Comparison of ENCODE assay signal across 8 cellular contexts in genomic region chr11:17528181-17528691, GRCh38. TPM values are rescaled to one million over a fixed set of nuclear protein-coding genes. Genes with fewer than 3 reads are reported as not detected.
A peak's percentile ranks its signal among the peaks of the same experiment; 100 is the strongest.
DNase-seq lines count a peak whose midpoint lies in the region; ATAC-seq and TF ChIP-seq lines count a peak whose summit lies in the region.

No MANE protein-coding gene starts in this region.

- intact Hi-C loops in transverse colon (cut with DNase I; ENCODE audit: low total_unique reads), result no loop called here

- 59% methylated on average over 9 of the region's 9 CpGs; no CpG with 5 or more reads in 1 of the 2 donors for WGBS in transverse colon (ENCODE audit: low coverage in 1 of 2), 2 donors

- no peaks in the 10 kb centered on the region for H3K36me3 ChIP-seq in transverse colon

- no peaks in the 10 kb centered on the region for H3K4me1 Mint-ChIP-seq in activated CD8-positive, alpha-beta memory T cell treated with anti-CD3 and anti-CD28 coated beads, Interleukin-2, amount 10 ng/mL, durations not matched to agents 7 days and 5 days
- peaks cover 48% of the 10 kb centered on the region for H3K4me1 Mint-ChIP-seq in nephron

- TF ChIP-seq EP300 in transverse colon (IDR thresholded peaks at IDR 0.05; ENCODE audit: low read depth), result no peak

- H3K9me3 ChIP-seq in transverse colon, result no peaks in the 10 kb centered on the region

- H3K27ac ChIP-seq in transverse colon, result no peak overlapping the region

- no peaks in the 10 kb centered on the region for H3K27me3 ChIP-seq in transverse colon

- no peak for TF ChIP-seq POLR2A in transverse colon (IDR thresholded peaks at IDR 0.05)

- H3K4me1 ChIP-seq in transverse colon, result peaks cover 0 to 15% (median 7%) of the 10 kb centered on the region in 4 donors

- ATAC-seq in HG02981 (IDR thresholded peaks at IDR 0.05; ENCODE audit: unreplicated experiment), result peak; percentile 54
- ATAC-seq in activated CD8-positive, alpha-beta memory T cell treated with anti-CD3 and anti-CD28 coated beads, Interleukin-2, amount 10 ng/mL, durations not matched to agents 7 days and 5 days, result peak; percentile 87

- DNase-seq in DMS 273 (lab: John Stamatoyannopoulos, UW; ENCODE audit: unreplicated experiment) (peak; percentile 62), DMS 273 treated with DMSO at 0.1 percent for 48 hours (lab: John Stamatoyannopoulos, UW) (no peak), NCI-H748 treated with DMSO at 0.1 percent for 48 hours (lab: John Stamatoyannopoulos, UW) (peak; percentile 27), fibroblast of gingiva (ENCODE audit: low read depth) (peak; percentile 25), transverse colon (peak; percentile 52)
- peak; percentile 53 for DNase-seq in activated CD8-positive, alpha-beta memory T cell treated with anti-CD3 and anti-CD28 coated beads, Interleukin-2, amount 10 ng/mL, durations not matched to agents 7 days and 5 days

- no peaks in the 10 kb centered on the region for H3K9me3 Mint-ChIP-seq in activated CD8-positive, alpha-beta memory T cell treated with anti-CD3 and anti-CD28 coated beads, Interleukin-2, amount 10 ng/mL, durations not matched to agents 7 days and 5 days (ENCODE audit: low read depth)
- H3K9me3 Mint-ChIP-seq in nephron, result no peaks in the 10 kb centered on the region

- CTCF ChIA-PET in activated CD8-positive, alpha-beta memory T cell treated with anti-CD3 and anti-CD28 coated beads, Interleukin-2, amount 10 ng/mL, durations not matched to agents 7 days and 5 days (lab: Charles Lee), result interaction anchor here (0.9 to 3.4 kb wide), 18 partner anchors 8 to 589 kb away, joined by 3 to 38 read pairs (median 5); partner anchors contain the start of gene KCNJ11

- H3K4me3 ChIP-seq in transverse colon, result no peak overlapping the region

- H3K27ac Mint-ChIP-seq in activated CD8-positive, alpha-beta memory T cell treated with anti-CD3 and anti-CD28 coated beads, Interleukin-2, amount 10 ng/mL, durations not matched to agents 7 days and 5 days, result no peak overlapping the region
- H3K27ac Mint-ChIP-seq in nephron, result peak overlapping the region; percentile 74 to 85 (median 83)

- no peak overlapping the region for H3K4me3 Mint-ChIP-seq in activated CD8-positive, alpha-beta memory T cell treated with anti-CD3 and anti-CD28 coated beads, Interleukin-2, amount 10 ng/mL, durations not matched to agents 7 days and 5 days
- H3K4me3 Mint-ChIP-seq in nephron, result no peak overlapping the region

- in situ Hi-C loops in transverse colon (cut with MboI; ENCODE audit: low pct_ligation_motif_present in 1 of 4, low pct_unique_long_range_greater_than_20kb in 1 of 4, low sequenced_read_pairs in 3 of 4), result loop anchor here in 1 of 4 donors (10.0 kb wide), 1 partner anchor 293 kb away; no protein-coding TSS in a partner anchor

- TF ChIP-seq CTCF in nephron (IDR thresholded peaks at IDR 0.05; ENCODE audit: unreplicated experiment in 3 of 3), result peak; percentile 64 to 73 (median 68)
- TF ChIP-seq CTCF in transverse colon (IDR thresholded peaks at IDR 0.05), result peak; percentile 58 to 70 (median 63)

- H3K27me3 Mint-ChIP-seq in activated CD8-positive, alpha-beta memory T cell treated with anti-CD3 and anti-CD28 coated beads, Interleukin-2, amount 10 ng/mL, durations not matched to agents 7 days and 5 days, result peaks cover 13% of the 10 kb centered on the region
- H3K27me3 Mint-ChIP-seq in nephron (ENCODE audit: low read depth), result peaks cover 35% of the 10 kb centered on the region

- H3K36me3 Mint-ChIP-seq in activated CD8-positive, alpha-beta memory T cell treated with anti-CD3 and anti-CD28 coated beads, Interleukin-2, amount 10 ng/mL, durations not matched to agents 7 days and 5 days, result no peaks in the 10 kb centered on the region
- H3K36me3 Mint-ChIP-seq in nephron (ENCODE audit: low read depth), result peaks cover 4% of the 10 kb centered on the region

RNA-seq across cellular contexts. Expression of gene USH1C, which starts 16.0 kb away (rescaled TPM):
- not detected for total RNA-seq in activated CD8-positive, alpha-beta memory T cell treated with anti-CD3 and anti-CD28 coated beads, Interleukin-2, amount 10 ng/mL, durations not matched to agents 7 days and 5 days
- 1,000 to 10,000 TPM in 1 of 4 donors, 100 to 1,000 TPM in 3; 110 to 1,022 (median 157) TPM for total RNA-seq in transverse colon

RNA-seq across cellular contexts. Expression of gene OTOG, which starts 18.8 kb away (rescaled TPM):
- not detected for total RNA-seq in activated CD8-positive, alpha-beta memory T cell treated with anti-CD3 and anti-CD28 coated beads, Interleukin-2, amount 10 ng/mL, durations not matched to agents 7 days and 5 days
- total RNA-seq in transverse colon, result not detected

RNA-seq across cellular contexts. Expression of gene ABCC8, which starts 51.6 kb away (rescaled TPM):
- total RNA-seq in activated CD8-positive, alpha-beta memory T cell treated with anti-CD3 and anti-CD28 coated beads, Interleukin-2, amount 10 ng/mL, durations not matched to agents 7 days and 5 days, result under 1 TPM in 1 of 2 experiments, not detected in 1; 0.54 TPM
- total RNA-seq in transverse colon, result 1 to 10 TPM in 3 of 4 donors, under 1 TPM in 1; 0.40 to 4.0 (median 3.5) TPM

Comparison
In these comparisons a context has a peak if more than half of its experiments do, and no peak if none do; other contexts are left out.
1. RNA of gene USH1C, which starts 16.0 kb away (total RNA-seq): 110 to 1,022 TPM in transverse colon; not detected in activated CD8-positive, alpha-beta memory T cell treated with anti-CD3 and anti-CD28 coated beads, Interleukin-2, amount 10 ng/mL, durations not matched to agents 7 days and 5 days; every median in the first group is over 100 times any median in the second.